In genomic region chr19:50778906-50779430, GRCh38 we compare ENCODE assay signal across 17 cellular contexts. TPM values are rescaled to one million over a fixed set of nuclear protein-coding genes. Genes with fewer than 3 reads are reported as not detected.
DNase-seq lines count a peak whose midpoint lies in the region; ATAC-seq and TF ChIP-seq lines count a peak whose summit lies in the region.
"Had no signal": no experiment of that assay in that cellular context is flagged by ENCODE, and none has a peak within 500 bp of the region (broad histone marks: within the 10 kb centered on the region; RNA-seq: fewer than 3 reads in every experiment).

No MANE protein-coding gene starts in this region.

- no peak overlapping the region for H3K4ac ChIP-seq in trophoblast cell (ENCODE audit: low read depth, low read length)

- no peaks in the 10 kb centered on the region for H3K9me3 ChIP-seq in SK-N-SH
- H3K9me3 ChIP-seq in HEK293 (ENCODE audit: control insufficient read depth, insufficient read depth, low read depth, low read length), result no peaks in the 10 kb centered on the region
- H3K9me3 ChIP-seq in trophoblast cell (ENCODE audit: insufficient read depth, low read depth, low read length), result no peaks in the 10 kb centered on the region

- H3K27ac ChIP-seq in SK-N-SH (ENCODE audit: low read depth in 2 of 2, low read length in 1 of 2), result no peak overlapping the region
- H3K27ac ChIP-seq in HEK293 (ENCODE audit: extremely low read depth, low read depth, low read length), result no peak overlapping the region
- H3K27ac ChIP-seq in trophoblast cell (ENCODE audit: low read depth, low read length), result peak overlapping the region; percentile 48
- H3K27ac ChIP-seq: 22Rv1; BLaER1 treated with 17β-estradiol and CSF1 and Interleukin-3, amounts not matched to agents 10 nM and 100 nM had no signal

- H2BK120ac ChIP-seq in trophoblast cell (ENCODE audit: insufficient read depth, low read length, poor library complexity), result no peak overlapping the region

- no peak overlapping the region for H2BK12ac ChIP-seq in trophoblast cell (ENCODE audit: low read length)

- no peak overlapping the region for H3K18ac ChIP-seq in trophoblast cell (ENCODE audit: low read length)

- H3K27me3 ChIP-seq in SK-N-SH (ENCODE audit: insufficient read depth) (peaks cover 60% of the 10 kb centered on the region), trophoblast cell (ENCODE audit: insufficient read depth, low read length) (no peaks in the 10 kb centered on the region)

- 13% methylated on average over 7 of the region's 7 CpGs for WGBS in SK-N-SH (ENCODE audit: low lambda C conversion rate)
- no CpG with 5 or more reads among the region's 7 CpGs for WGBS in trophoblast cell (ENCODE audit: extremely low coverage, insufficient coverage, insufficient read length)

- CTCF ChIA-PET in SK-N-SH (lab: Yijun Ruan, JAX), result interaction anchor here (1.2 to 9.7 kb wide), 10 partner anchors 16 to 422 kb away, joined by 4 to 113 read pairs (median 7); partner anchors contain the start of gene CLEC11A
- CTCF ChIA-PET in HEK293 (lab: Yijun Ruan, JAX), result interaction anchor here (0.6 to 10.1 kb wide), 16 partner anchors 8 to 422 kb away, joined by 3 to 151 read pairs (median 6); partner anchors contain the start of genes CLEC11A and SHANK1

- POLR2A ChIA-PET in SK-N-SH (lab: Yijun Ruan, JAX), result interaction anchor here (1.5 kb wide), 1 partner anchor 54 kb away, joined by 6 read pairs; no protein-coding TSS in a partner anchor
- POLR2A ChIA-PET in HEK293 (lab: Yijun Ruan, JAX), result interaction anchor here (1.3 to 3.9 kb wide), 4 partner anchors 17 to 171 kb away, joined by 4 to 19 read pairs (median 10); no protein-coding TSS in a partner anchor

- H3K36me3 ChIP-seq in SK-N-SH (replicated peaks in 1 of 2; ENCODE audit: control insufficient read depth in 1 of 2, insufficient read depth in 2 of 2, low read length in 1 of 2) (no peaks in the 10 kb centered on the region), HEK293 (ENCODE audit: control insufficient read depth in 2 of 2, insufficient read depth in 1 of 2, low read length in 2 of 2) (no peaks in the 10 kb centered on the region), trophoblast cell (ENCODE audit: control insufficient read depth in 1 of 2, insufficient read depth in 2 of 2, low read length in 2 of 2) (no peaks in the 10 kb centered on the region)
- H3K36me3 ChIP-seq: BLaER1 treated with 17β-estradiol and CSF1 and Interleukin-3, amounts not matched to agents 10 nM and 100 nM had no signal

- H4K91ac ChIP-seq in trophoblast cell (ENCODE audit: low read depth, low read length), result peak overlapping the region; percentile 21

- H2AFZ ChIP-seq in SK-N-SH (ENCODE audit: low read depth), result no peak overlapping the region
- H2AFZ ChIP-seq in trophoblast cell (ENCODE audit: insufficient read depth, low read length, poor library complexity), result no peak overlapping the region

- no peak overlapping the region for H3K9ac ChIP-seq in SK-N-SH
- no peak overlapping the region for H3K9ac ChIP-seq in trophoblast cell (ENCODE audit: low read length)
- H3K9ac ChIP-seq: BLaER1 treated with 17β-estradiol and CSF1 and Interleukin-3, amounts not matched to agents 10 nM and 100 nM had no signal

- no peak for TF ChIP-seq CTCF in SK-N-SH (IDR thresholded peaks at IDR 0.05)
- no peak for TF ChIP-seq CTCF in HEK293 (tag by site-specific recombination; IDR thresholded peaks at IDR 0.05)
- TF ChIP-seq CTCF in glutamatergic neuron (IDR thresholded peaks at IDR 0.05; ENCODE audit: partially characterized antibody, unreplicated experiment), result no peak
- TF ChIP-seq CTCF in osteocyte (IDR thresholded peaks at IDR 0.05), result no peak

- H3K27me3 Mint-ChIP-seq in glutamatergic neuron (ENCODE audit: unreplicated experiment), result peaks cover 17% of the 10 kb centered on the region
- peaks cover 47% of the 10 kb centered on the region for H3K27me3 Mint-ChIP-seq in osteocyte (ENCODE audit: unreplicated experiment)

- H3K4me1 Mint-ChIP-seq in glutamatergic neuron (ENCODE audit: low read depth, unreplicated experiment) (peaks cover 21% of the 10 kb centered on the region), osteocyte (ENCODE audit: unreplicated experiment) (peaks cover 18% of the 10 kb centered on the region)

- peaks cover 15% of the 10 kb centered on the region for H3K79me1 ChIP-seq in trophoblast cell (ENCODE audit: low read length)

- H4K12ac ChIP-seq in trophoblast cell (ENCODE audit: low read depth, low read length), result no peak overlapping the region

- H3K79me2 ChIP-seq in SK-N-SH (ENCODE audit: insufficient read depth), result no peaks in the 10 kb centered on the region
- H3K79me2 ChIP-seq in trophoblast cell (ENCODE audit: control insufficient read depth, insufficient read depth, low read length, poor library complexity), result no peaks in the 10 kb centered on the region

- peak overlapping the region; percentile 26 for H3K27ac Mint-ChIP-seq in glutamatergic neuron (ENCODE audit: unreplicated experiment)
- no peak overlapping the region for H3K27ac Mint-ChIP-seq in osteocyte (ENCODE audit: unreplicated experiment)
- H3K27ac Mint-ChIP-seq: CD4-positive, CD25-positive, alpha-beta regulatory T cell had no signal

- H3K36me3 Mint-ChIP-seq in glutamatergic neuron (ENCODE audit: unreplicated experiment), result peaks cover 5% of the 10 kb centered on the region
- no peaks in the 10 kb centered on the region for H3K36me3 Mint-ChIP-seq in osteocyte (ENCODE audit: unreplicated experiment)
- H3K36me3 Mint-ChIP-seq: CD4-positive, CD25-positive, alpha-beta regulatory T cell had no signal

- H3K14ac ChIP-seq in trophoblast cell (ENCODE audit: low read length), result no peak overlapping the region

- no peaks in the 10 kb centered on the region for H3F3A ChIP-seq in SK-N-SH (replicated peaks; ENCODE audit: insufficient read depth)

- H3K4me3 ChIP-seq in SK-N-SH (ENCODE audit: low read depth in 2 of 2, low read length in 1 of 2) (no peak overlapping the region), HEK293 (ENCODE audit: low read depth, low read length) (no peak overlapping the region), trophoblast cell (ENCODE audit: low read depth, low read length) (no peak overlapping the region)

- H3K23ac ChIP-seq in trophoblast cell (ENCODE audit: low read length), result no peak overlapping the region

- ATAC-seq in SK-N-SH treated with all-trans-retinoic acid at 6 μM for 48 hours, result no peak
- ATAC-seq in GM21619 (IDR thresholded peaks at IDR 0.05; ENCODE audit: unreplicated experiment), result no peak
- no peak for ATAC-seq in HG03378 (IDR thresholded peaks at IDR 0.05; ENCODE audit: unreplicated experiment)
- ATAC-seq: HepG2 had no signal

- no peaks in the 10 kb centered on the region for H3K9me2 ChIP-seq in SK-N-SH

- H3K4me2 ChIP-seq in SK-N-SH (no peak overlapping the region), trophoblast cell (ENCODE audit: low read length) (no peak overlapping the region)

- no peak overlapping the region for H4K8ac ChIP-seq in trophoblast cell (ENCODE audit: low read depth, low read length)

- peak; percentile 51 for DNase-seq in SK-N-SH
- DNase-seq in glutamatergic neuron, result no peak
- DNase-seq in trophoblast cell, result peak in 1 of 2 donors; percentile 53
- no peak for DNase-seq in osteocyte (ENCODE audit: extremely low spot score, unreplicated experiment)
- DNase-seq: AML-193; Calu3; CD4-positive, CD25-positive, alpha-beta regulatory T cell; DMS 273 treated with DMSO at 0.1 percent for 48 hours had no signal

- H3K4me3 Mint-ChIP-seq in glutamatergic neuron (ENCODE audit: unreplicated experiment), result peak overlapping the region; percentile 18
- H3K4me3 Mint-ChIP-seq in osteocyte (ENCODE audit: unreplicated experiment), result no peak overlapping the region
- H3K4me3 Mint-ChIP-seq: CD4-positive, CD25-positive, alpha-beta regulatory T cell had no signal

- H2BK5ac ChIP-seq in trophoblast cell (ENCODE audit: low read depth, low read length, poor library complexity), result no peak overlapping the region

- H2AK5ac ChIP-seq in trophoblast cell (ENCODE audit: low read length), result no peak overlapping the region

- H3K4me1 ChIP-seq in SK-N-SH (ENCODE audit: control insufficient read depth in 1 of 2, insufficient read depth in 2 of 2, low read depth in 1 of 2, low read length in 1 of 2) (no peaks in the 10 kb centered on the region), HEK293 (ENCODE audit: control insufficient read depth, insufficient read depth, low read length) (peaks cover 5% of the 10 kb centered on the region; the same call in 1 of the 2 replicates), trophoblast cell (ENCODE audit: control insufficient read depth in 1 of 2, insufficient read depth in 2 of 2, low read length in 2 of 2) (peaks cover 15 to 26% of the 10 kb centered on the region in 2 experiments)

- H3K9me3 Mint-ChIP-seq in glutamatergic neuron (ENCODE audit: unreplicated experiment) (peaks cover 11% of the 10 kb centered on the region), osteocyte (ENCODE audit: unreplicated experiment) (no peaks in the 10 kb centered on the region)

- H4K20me1 ChIP-seq in SK-N-SH (ENCODE audit: insufficient read depth), result no peaks in the 10 kb centered on the region

- no peak for TF ChIP-seq RAD21 in SK-N-SH (IDR thresholded peaks at IDR 0.05; ENCODE audit: low read length)

- TF ChIP-seq EP300 in SK-N-SH (IDR thresholded peaks at IDR 0.05; ENCODE audit: borderline replicate concordance in 1 of 2, low read depth in 1 of 2, low read length in 1 of 2), result no peak

RNA-seq across cellular contexts. Expression of gene GPR32, which starts 8.7 kb away (rescaled TPM):
- not detected in 2 replicates for polyA plus RNA-seq in SK-N-SH (2012; rRNA removed)
- polyA plus RNA-seq in SK-N-SH (2012; cell fraction: cytosol; rRNA removed), result not detected in 2 replicates
- 0.07 TPM in 1 of 2 replicates, not detected in the other for polyA plus RNA-seq in SK-N-SH (2012; cell fraction: nucleus; rRNA removed)
- not detected for total RNA-seq in glutamatergic neuron (ENCODE audit: unreplicated experiment)
- polyA plus RNA-seq in trophoblast cell (2013), result 32.8 and 36.8 TPM in 2 replicates
- not detected in 2 replicates for total RNA-seq in osteocyte
- total RNA-seq: Calu3; CD4-positive, CD25-positive, alpha-beta regulatory T cell; Daoy; HepG2; HT1080 had no signal
- polyA plus RNA-seq: CD4-positive, CD25-positive, alpha-beta regulatory T cell; HepG2 had no signal

RNA-seq across cellular contexts. Expression of gene ACP4, which starts 11.2 kb away (rescaled TPM):
- not detected in 2 replicates for polyA plus RNA-seq in SK-N-SH (2012; rRNA removed)
- not detected in 2 replicates for polyA plus RNA-seq in SK-N-SH (2012; cell fraction: cytosol; rRNA removed)
- polyA plus RNA-seq in SK-N-SH (2012; cell fraction: nucleus; rRNA removed), result not detected in 2 replicates
- total RNA-seq in glutamatergic neuron (ENCODE audit: unreplicated experiment) (not detected), osteocyte (not detected in 2 replicates)
- polyA plus RNA-seq in trophoblast cell (2013), result 0.19 and 0.33 TPM in 2 replicates
- total RNA-seq: Calu3; CD4-positive, CD25-positive, alpha-beta regulatory T cell; Daoy; HepG2; HT1080 had no signal
- polyA plus RNA-seq: CD4-positive, CD25-positive, alpha-beta regulatory T cell had no signal

RNA-seq across cellular contexts. Expression of gene KLK1, which starts 44.6 kb away (rescaled TPM):
- not detected in 2 replicates for polyA plus RNA-seq in SK-N-SH (2012; rRNA removed)
- not detected in 2 replicates for polyA plus RNA-seq in SK-N-SH (2012; cell fraction: cytosol; rRNA removed)
- polyA plus RNA-seq in SK-N-SH (2012; cell fraction: nucleus; rRNA removed), result not detected in 2 replicates
- total RNA-seq in glutamatergic neuron (ENCODE audit: unreplicated experiment), result 0.49 TPM
- polyA plus RNA-seq in trophoblast cell (2013), result 0.11 TPM in 1 of 2 replicates, not detected in the other
- not detected in 2 replicates for total RNA-seq in osteocyte
- total RNA-seq: Calu3, Daoy, HepG2, HT1080 had no signal
- polyA plus RNA-seq: HepG2 had no signal

RNA-seq across cellular contexts. Expression of gene KLK15, which starts 54.4 kb away (rescaled TPM):
- not detected in 2 replicates for polyA plus RNA-seq in SK-N-SH (2012; rRNA removed)
- not detected in 2 replicates for polyA plus RNA-seq in SK-N-SH (2012; cell fraction: cytosol; rRNA removed)
- polyA plus RNA-seq in SK-N-SH (2012; cell fraction: nucleus; rRNA removed), result not detected in 2 replicates
- total RNA-seq in glutamatergic neuron (ENCODE audit: unreplicated experiment) (not detected), osteocyte (not detected in 2 replicates)
- polyA plus RNA-seq in trophoblast cell (2013), result 0.03 TPM in 1 of 2 replicates, not detected in the other
- total RNA-seq: Calu3; CD4-positive, CD25-positive, alpha-beta regulatory T cell; Daoy; HepG2; HT1080 had no signal
- polyA plus RNA-seq: CD4-positive, CD25-positive, alpha-beta regulatory T cell; HepG2 had no signal

RNA-seq across cellular contexts. Expression of gene CLEC11A, which starts 55.8 kb away (rescaled TPM):
- 4.4 and 5.1 TPM in 2 replicates for polyA plus RNA-seq in SK-N-SH (2012; rRNA removed)
- polyA plus RNA-seq in SK-N-SH (2012; cell fraction: cytosol; rRNA removed), result 2.4 and 4.2 TPM in 2 replicates
- polyA plus RNA-seq in SK-N-SH (2012; cell fraction: nucleus; rRNA removed), result 4.9 and 12.2 TPM in 2 replicates
- total RNA-seq in glutamatergic neuron (ENCODE audit: unreplicated experiment), result 4.0 TPM
- polyA plus RNA-seq in trophoblast cell (2013), result 13.4 and 15.0 TPM in 2 replicates
- total RNA-seq in osteocyte, result 5.0 and 6.0 TPM in 2 replicates
- total RNA-seq: HepG2 had no signal
- polyA plus RNA-seq: HepG2 had no signal
